1 cellular context compared by ENCODE assay signal in genomic region chr2:64990823-64991222, GRCh38.
TF ChIP-seq lines count a peak whose summit lies in the region.

No MANE protein-coding gene starts in this region.

TF ChIP-seq in GM23338, 12 proteins besides CTCF, POLR2A, EP300 and RAD21:
- no peak for TF ChIP-seq REST (IDR thresholded peaks at IDR 0.05; ENCODE audit: unreplicated experiment)
- no peak for TF ChIP-seq CREB1 (CRISPR knock-in tag; IDR thresholded peaks at IDR 0.05; ENCODE audit: low read depth)
- TF ChIP-seq JUNB (IDR thresholded peaks at IDR 0.05; ENCODE audit: unreplicated experiment) = no peak
- no peak for TF ChIP-seq EZH2phosphoT487 (IDR thresholded peaks at IDR 0.05; ENCODE audit: unreplicated experiment)
- no peak for TF ChIP-seq ETS1 (IDR thresholded peaks at IDR 0.05)
- no peak for TF ChIP-seq NANOG (IDR thresholded peaks at IDR 0.05; ENCODE audit: borderline replicate concordance)
- TF ChIP-seq ZNF462 (CRISPR knock-in tag; IDR thresholded peaks at IDR 0.05) = no peak
- no peak for TF ChIP-seq POLR2AphosphoS5 (IDR thresholded peaks at IDR 0.05; ENCODE audit: low read depth)
- TF ChIP-seq ZNF331 (CRISPR knock-in tag; IDR thresholded peaks at IDR 0.05; ENCODE audit: low read depth) = no peak
- no peak for TF ChIP-seq ZNF114 (CRISPR knock-in tag; IDR thresholded peaks at IDR 0.05)
- no peak for TF ChIP-seq EZH2 (IDR thresholded peaks at IDR 0.05; ENCODE audit: low read depth, unreplicated experiment)
- TF ChIP-seq STAT1 (IDR thresholded peaks at IDR 0.05; ENCODE audit: unreplicated experiment) = no peak
